1 cellular context compared by ENCODE assay signal in genomic region chr5:179143446-179143845, GRCh38.
TF ChIP-seq lines count a peak whose summit lies in the region.

No MANE protein-coding gene starts in this region.

TF ChIP-seq in H1, 55 proteins besides CTCF, POLR2A, EP300 and RAD21 (continued from another document):
- peak; percentile 97 for TF ChIP-seq ATF2 (IDR thresholded peaks at IDR 0.05; ENCODE audit: low read length)
- TF ChIP-seq TAF7 (optimal IDR thresholded peaks at IDR 0.05; ENCODE audit: borderline replicate concordance, low read depth, low read length), result no peak
- TF ChIP-seq, protein P1, sequence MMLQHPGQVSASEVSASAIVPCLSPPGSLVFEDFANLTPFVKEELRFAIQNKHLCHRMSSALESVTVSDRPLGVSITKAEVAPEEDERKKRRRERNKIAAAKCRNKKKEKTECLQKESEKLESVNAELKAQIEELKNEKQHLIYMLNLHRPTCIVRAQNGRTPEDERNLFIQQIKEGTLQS (IDR thresholded peaks at IDR 0.05; ENCODE audit: insufficient read depth, low read depth, low read length), result peak; percentile 65; the same call in 1 of the 2 replicates
- TF ChIP-seq, protein P2, sequence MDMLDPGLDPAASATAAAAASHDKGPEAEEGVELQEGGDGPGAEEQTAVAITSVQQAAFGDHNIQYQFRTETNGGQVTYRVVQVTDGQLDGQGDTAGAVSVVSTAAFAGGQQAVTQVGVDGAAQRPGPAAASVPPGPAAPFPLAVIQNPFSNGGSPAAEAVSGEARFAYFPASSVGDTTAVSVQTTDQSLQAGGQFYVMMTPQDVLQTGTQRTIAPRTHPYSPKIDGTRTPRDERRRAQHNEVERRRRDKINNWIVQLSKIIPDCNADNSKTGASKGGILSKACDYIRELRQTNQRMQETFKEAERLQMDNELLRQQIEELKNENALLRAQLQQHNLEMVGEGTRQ (IDR thresholded peaks at IDR 0.05; ENCODE audit: low read length), result no peak
- no peak for TF ChIP-seq HDAC6 (IDR thresholded peaks at IDR 0.05; ENCODE audit: low read depth, low read length)
- TF ChIP-seq YY1 (IDR thresholded peaks at IDR 0.05; ENCODE audit: low read depth, low read length), result peak; percentile 53; the same call in 1 of the 2 replicates
